22 cellular contexts compared by ENCODE assay signal in genomic region chr1:58304584-58304983, GRCh38.
"Had no signal": no experiment of that assay in that cellular context is flagged by ENCODE, and none has a peak within 500 bp of the region (broad histone marks: within the 10 kb centered on the region; RNA-seq: fewer than 3 reads in every experiment).

No MANE protein-coding gene starts in this region.

- ATAC-seq: effector memory CD8-positive, alpha-beta T cell; gastroesophageal sphincter; left colon; mucosa of descending colon; naive thymus-derived CD8-positive, alpha-beta T cell; psoas muscle had no signal

- H3K4me3 ChIP-seq: esophagus muscularis mucosa, gastroesophageal sphincter, hepatocyte, mucosa of descending colon, psoas muscle, sigmoid colon, stomach, thoracic aorta, transverse colon had no signal

- H3K27ac ChIP-seq: epithelial cell of prostate, esophagus muscularis mucosa, gastroesophageal sphincter, hepatocyte, neutrophil, psoas muscle, sigmoid colon, stomach, thoracic aorta, transverse colon had no signal

- H3K36me3 ChIP-seq: esophagus muscularis mucosa, gastroesophageal sphincter, neutrophil, sigmoid colon, stomach, thoracic aorta, transverse colon had no signal

- H3K4me1 ChIP-seq: esophagus muscularis mucosa, gastroesophageal sphincter, psoas muscle, sigmoid colon, stomach, transverse colon had no signal

- H3K9me3 ChIP-seq: esophagus muscularis mucosa, gastroesophageal sphincter, mucosa of descending colon, neutrophil, psoas muscle, sigmoid colon, stomach, thoracic aorta, transverse colon had no signal

- DNase-seq: effector memory CD8-positive, alpha-beta T cell; glutamatergic neuron; kidney; left colon; mammary epithelial cell; mucosa of descending colon; naive thymus-derived CD8-positive, alpha-beta T cell; psoas muscle; retina; sigmoid colon; small intestine; stimulated activated CD4-positive, alpha-beta T cell treated with anti-CD3 and anti-CD28 coated beads, Interleukin-12 subunit alpha, Interleukin-12 subunit beta, amount 100 ng/mL, for 4 hours; stimulated activated naive CD4-positive, alpha-beta T cell; stomach; substantia nigra; transverse colon had no signal

- H3K27me3 ChIP-seq: esophagus muscularis mucosa, gastroesophageal sphincter, hepatocyte, sigmoid colon, stomach, transverse colon had no signal
